ENCODE assay signal across 8 cellular contexts in genomic region chr3:69425249-69425648, GRCh38. TPM values are rescaled to one million over a fixed set of nuclear protein-coding genes. Genes with fewer than 3 reads are reported as not detected.
DNase-seq lines count a peak whose midpoint lies in the region; ATAC-seq, FAIRE-seq and TF ChIP-seq lines count a peak whose summit lies in the region.

No MANE protein-coding gene starts in this region.

- H4K20me1 ChIP-seq in keratinocyte (ENCODE audit: control insufficient read depth, extremely low read depth, insufficient read depth, low read length), result no peaks in the 10 kb centered on the region

- H3K4me2 ChIP-seq in keratinocyte (ENCODE audit: control insufficient read depth, extremely low read depth, insufficient read depth, low read depth, low read length), result no peak overlapping the region

- peak; percentile 58 to 73 (median 72) for TF ChIP-seq CTCF in keratinocyte (optimal IDR thresholded peaks at IDR 0.05 in 1 of 3, IDR thresholded peaks at IDR 0.05 in 1 of 3, conservative IDR thresholded peaks at IDR 0.05 in 1 of 3; ENCODE audit: extremely low read depth in 1 of 3, insufficient read depth in 2 of 3, low read length in 3 of 3)
- TF ChIP-seq CTCF in upper lobe of left lung (IDR thresholded peaks at IDR 0.05), result peak; percentile 37 to 74 (median 62)

- H3K4me1 ChIP-seq in adipocyte (ENCODE audit: control insufficient read depth, insufficient read depth, low read length), result peaks cover 18% of the 10 kb centered on the region
- H3K4me1 ChIP-seq in keratinocyte (ENCODE audit: control insufficient read depth, extremely low read depth, insufficient read depth, low read length), result peaks cover 23% of the 10 kb centered on the region
- peaks cover 9 to 14% (median 13%) of the 10 kb centered on the region in 4 donors for H3K4me1 ChIP-seq in upper lobe of left lung

- H3K36me3 ChIP-seq in adipocyte (ENCODE audit: control insufficient read depth, insufficient read depth, low read length, severe bottlenecking), result no peaks in the 10 kb centered on the region
- peaks cover 0 to 3% of the 10 kb centered on the region in 2 experiments for H3K36me3 ChIP-seq in keratinocyte (ENCODE audit: control insufficient read depth in 2 of 2, extremely low read depth in 1 of 2, insufficient read depth in 2 of 2, low read length in 2 of 2)
- H3K36me3 ChIP-seq in upper lobe of left lung, result no peaks in the 10 kb centered on the region

- no peak overlapping the region for H3K4me3 ChIP-seq in adipocyte (ENCODE audit: low read length)
- H3K4me3 ChIP-seq in keratinocyte (ENCODE audit: control insufficient read depth in 2 of 3, extremely low read depth in 1 of 3, insufficient read depth in 2 of 3, low read depth in 1 of 3, low read length in 3 of 3), result no peak overlapping the region
- H3K4me3 ChIP-seq in upper lobe of left lung, result no peak overlapping the region

- DNase-seq in NCI-H345 (lab: John Stamatoyannopoulos, UW), result peak; percentile 3
- DNase-seq in NCI-H345 treated with DMSO at 0.1 percent for 48 hours (lab: John Stamatoyannopoulos, UW; ENCODE audit: unreplicated experiment), result no peak
- peak; percentile 36 for DNase-seq in LHCN-M2 (ENCODE audit: low read depth)
- peak; percentile 63 for DNase-seq in adipocyte (ENCODE audit: low read depth)
- DNase-seq in keratinocyte (ENCODE audit: low read depth, low spot score), result no peak
- no peak for DNase-seq in upper lobe of left lung

- H3K79me2 ChIP-seq in keratinocyte (ENCODE audit: control insufficient read depth, insufficient read depth, low read length), result peaks cover 32% of the 10 kb centered on the region

- TF ChIP-seq EP300 in upper lobe of left lung (IDR thresholded peaks at IDR 0.05), result no peak

- ATAC-seq in GM21723 (IDR thresholded peaks at IDR 0.05; ENCODE audit: unreplicated experiment) (peak; percentile 75), upper lobe of left lung (ENCODE audit: low FRiP score in 2 of 2) (peak in 1 of 2 donors; percentile 69), GM21786 (IDR thresholded peaks at IDR 0.05; ENCODE audit: unreplicated experiment) (no peak)

- H2AFZ ChIP-seq in keratinocyte (ENCODE audit: control insufficient read depth, low read length), result no peak overlapping the region

- 46 to 57% methylated on average over 4 of the region's 4 CpGs for WGBS in upper lobe of left lung, 2 donors

- H3K9me1 ChIP-seq in keratinocyte (ENCODE audit: control insufficient read depth, extremely low read depth, insufficient read depth, low read length), result no peaks in the 10 kb centered on the region

- no peak for TF ChIP-seq POLR2A in upper lobe of left lung (IDR thresholded peaks at IDR 0.05)

- dilution Hi-C loops in keratinocyte (cut with MboI; ENCODE audit: extremely low pct_ligation_motif_present, low sequenced_read_pairs), result no loop called here

- H3K27ac ChIP-seq in keratinocyte (ENCODE audit: control insufficient read depth, insufficient read depth, low read length) (no peak overlapping the region), upper lobe of left lung (no peak overlapping the region)

- H3K27me3 ChIP-seq in adipocyte (replicated peaks; ENCODE audit: control insufficient read depth, insufficient read depth, low read length) (no peaks in the 10 kb centered on the region), keratinocyte (ENCODE audit: control insufficient read depth, extremely low read depth, insufficient read depth, low read length) (no peaks in the 10 kb centered on the region), upper lobe of left lung (no peaks in the 10 kb centered on the region)

- H3K9ac ChIP-seq in adipocyte (ENCODE audit: low read length) (no peak overlapping the region), keratinocyte (ENCODE audit: control insufficient read depth, extremely low read depth, insufficient read depth, low read length) (no peak overlapping the region)

- FAIRE-seq in keratinocyte (lab: Jason Lieb, UNC), result peak; percentile 59

- no peaks in the 10 kb centered on the region for H3K9me3 ChIP-seq in adipocyte (ENCODE audit: control insufficient read depth, low read length)
- H3K9me3 ChIP-seq in keratinocyte (ENCODE audit: control insufficient read depth, low read depth, low read length), result no peaks in the 10 kb centered on the region
- no peaks in the 10 kb centered on the region for H3K9me3 ChIP-seq in upper lobe of left lung

RNA-seq across cellular contexts. Expression of gene FRMD4B, which starts 39.4 kb away (rescaled TPM):
- total RNA-seq in LHCN-M2 (2014; rRNA removed) (2.6 and 5.6 TPM in 2 replicates), upper lobe of left lung (100 to 1,000 TPM in 2 of 6 donors, 10 to 100 TPM in 4; 48.0 to 136 (median 62.8) TPM)
- polyA plus RNA-seq in LHCN-M2 (2012), result 3.8 TPM
- polyA plus RNA-seq in keratinocyte, result 34.7 to 48.3 TPM (median 48.0 TPM) in 3 replicates
- 27.1 TPM for polyA plus RNA-seq in keratinocyte (2011; ENCODE audit: low read depth)
- polyA plus RNA-seq in keratinocyte (2011; cell fraction: cytosol; rRNA removed), result 24.3 and 38.0 TPM in 2 replicates
- 57.8 and 61.8 TPM in 2 replicates for polyA plus RNA-seq in keratinocyte (2011; cell fraction: nucleus; rRNA removed)
- 34.0 and 37.6 TPM in 2 replicates for polyA plus RNA-seq in keratinocyte (2012; ENCODE audit: low replicate concordance)
- 49.1 to 82.5 TPM (median 65.5 TPM) in 3 replicates for polyA minus RNA-seq in keratinocyte
- 30.9 TPM for polyA minus RNA-seq in keratinocyte (2011; cell fraction: cytosol; rRNA and poly(A)+ RNA removed)
- 75.4 and 151 TPM in 2 replicates for polyA minus RNA-seq in keratinocyte (2011; cell fraction: nucleus; rRNA and poly(A)+ RNA removed)

Comparison
In these comparisons a context has a peak if more than half of its experiments do, and no peak if none do; other contexts are left out.
1. DNase-seq: peak in NCI-H345 (single experiment), LHCN-M2 (single experiment) and adipocyte (single experiment); none in NCI-H345 treated with DMSO at 0.1 percent for 48 hours (single experiment), keratinocyte (single experiment) and upper lobe of left lung (0 of 2).